ENCODE assay signal across 1 cellular context in the genomic region with DNA sequence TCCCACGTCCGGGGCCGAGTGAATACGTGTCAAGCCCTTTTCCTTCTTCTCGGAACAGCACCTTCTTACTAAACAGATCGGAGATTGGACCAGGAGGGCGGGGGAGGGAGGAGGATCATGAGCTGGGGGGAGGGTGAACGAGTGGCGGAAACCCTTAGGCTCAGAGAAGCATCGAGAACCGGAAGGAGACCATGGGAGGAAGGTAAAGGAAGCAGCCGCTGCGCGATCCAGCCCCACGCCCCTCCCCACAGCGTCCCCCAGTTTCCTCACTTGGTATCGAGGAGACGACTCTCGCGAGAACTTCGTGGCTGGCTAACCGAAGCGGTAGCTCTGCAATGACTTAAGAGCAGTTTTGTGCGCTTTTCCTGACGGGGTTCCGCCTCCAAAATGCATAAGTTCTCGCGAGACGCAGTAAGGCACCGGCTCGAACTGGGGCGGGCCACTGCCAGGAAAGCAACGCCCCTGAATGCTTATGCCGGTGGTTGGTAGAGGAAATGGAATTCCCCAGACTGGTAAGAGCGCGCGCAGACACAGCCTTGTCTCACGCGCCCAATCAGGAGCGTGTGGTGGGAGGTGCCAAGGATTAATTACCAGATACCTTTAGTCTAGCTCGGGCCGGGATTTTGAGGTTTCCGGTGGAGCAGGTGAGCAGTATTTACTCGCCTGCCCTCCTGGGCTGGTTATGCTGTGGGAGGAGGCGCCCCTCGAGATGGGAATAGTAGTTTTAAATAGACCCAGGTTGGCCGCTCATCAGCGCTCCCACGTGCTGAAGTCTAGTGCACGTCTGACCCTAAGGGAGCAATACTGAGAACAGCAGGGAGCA.
TF ChIP-seq lines count a peak whose summit lies in the region.

No MANE protein-coding gene starts in this region.

TF ChIP-seq in A549, 52 proteins besides CTCF, POLR2A, EP300 and RAD21 (continued from another document):
- no peak for TF ChIP-seq CHD4 (IDR thresholded peaks at IDR 0.05; ENCODE audit: borderline replicate concordance)
- TF ChIP-seq HOXA7 (CRISPR knock-in tag; IDR thresholded peaks at IDR 0.05) = peak; percentile 62; the same call in 1 of the 2 replicates
- TF ChIP-seq MYC (IDR thresholded peaks at IDR 0.05; ENCODE audit: borderline replicate concordance, low read length) = no peak
- TF ChIP-seq RFX5 (IDR thresholded peaks at IDR 0.05) = no peak
- TF ChIP-seq HOXB5 (CRISPR knock-in tag; IDR thresholded peaks at IDR 0.05) = no peak
- no peak for TF ChIP-seq RARB (CRISPR knock-in tag; IDR thresholded peaks at IDR 0.05)
- TF ChIP-seq HOXB13 (CRISPR knock-in tag; IDR thresholded peaks at IDR 0.05; ENCODE audit: low read depth) = no peak
- TF ChIP-seq FOSB (CRISPR knock-in tag; IDR thresholded peaks at IDR 0.05) = no peak
- TF ChIP-seq FOXS1 (CRISPR knock-in tag; IDR thresholded peaks at IDR 0.05) = no peak
- TF ChIP-seq HDAC2 (IDR thresholded peaks at IDR 0.05) = no peak
- TF ChIP-seq, protein P1, sequence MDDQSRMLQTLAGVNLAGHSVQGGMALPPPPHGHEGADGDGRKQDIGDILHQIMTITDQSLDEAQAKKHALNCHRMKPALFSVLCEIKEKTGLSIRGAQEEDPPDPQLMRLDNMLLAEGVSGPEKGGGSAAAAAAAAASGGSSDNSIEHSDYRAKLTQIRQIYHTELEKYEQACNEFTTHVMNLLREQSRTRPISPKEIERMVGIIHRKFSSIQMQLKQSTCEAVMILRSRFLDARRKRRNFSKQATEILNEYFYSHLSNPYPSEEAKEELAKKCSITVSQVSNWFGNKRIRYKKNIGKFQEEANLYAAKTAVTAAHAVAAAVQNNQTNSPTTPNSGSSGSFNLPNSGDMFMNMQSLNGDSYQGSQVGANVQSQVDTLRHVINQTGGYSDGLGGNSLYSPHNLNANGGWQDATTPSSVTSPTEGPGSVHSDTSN (IDR thresholded peaks at IDR 0.05) = no peak
- no peak for TF ChIP-seq FOSL2 (IDR thresholded peaks at IDR 0.05)
- no peak for TF ChIP-seq FOSL2 (CRISPR knock-in tag; IDR thresholded peaks at IDR 0.05)
- TF ChIP-seq, protein P2, sequence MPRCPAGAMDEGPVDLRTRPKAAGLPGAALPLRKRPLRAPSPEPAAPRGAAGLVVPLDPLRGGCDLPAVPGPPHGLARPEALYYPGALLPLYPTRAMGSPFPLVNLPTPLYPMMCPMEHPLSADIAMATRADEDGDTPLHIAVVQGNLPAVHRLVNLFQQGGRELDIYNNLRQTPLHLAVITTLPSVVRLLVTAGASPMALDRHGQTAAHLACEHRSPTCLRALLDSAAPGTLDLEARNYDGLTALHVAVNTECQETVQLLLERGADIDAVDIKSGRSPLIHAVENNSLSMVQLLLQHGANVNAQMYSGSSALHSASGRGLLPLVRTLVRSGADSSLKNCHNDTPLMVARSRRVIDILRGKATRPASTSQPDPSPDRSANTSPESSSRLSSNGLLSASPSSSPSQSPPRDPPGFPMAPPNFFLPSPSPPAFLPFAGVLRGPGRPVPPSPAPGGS (IDR thresholded peaks at IDR 0.05) = 0 out of 3 replicates have a peak, but pooled peaks have one; percentile 7
- TF ChIP-seq, protein P3, sequence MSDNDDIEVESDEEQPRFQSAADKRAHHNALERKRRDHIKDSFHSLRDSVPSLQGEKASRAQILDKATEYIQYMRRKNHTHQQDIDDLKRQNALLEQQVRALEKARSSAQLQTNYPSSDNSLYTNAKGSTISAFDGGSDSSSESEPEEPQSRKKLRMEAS (IDR thresholded peaks at IDR 0.05) = peak; percentile 60
- no peak for TF ChIP-seq RCOR1 (IDR thresholded peaks at IDR 0.05; ENCODE audit: low read depth, low read length)
- no peak for TF ChIP-seq CBX2 (IDR thresholded peaks at IDR 0.05; ENCODE audit: borderline replicate concordance, low read depth)
- TF ChIP-seq, protein P4, sequence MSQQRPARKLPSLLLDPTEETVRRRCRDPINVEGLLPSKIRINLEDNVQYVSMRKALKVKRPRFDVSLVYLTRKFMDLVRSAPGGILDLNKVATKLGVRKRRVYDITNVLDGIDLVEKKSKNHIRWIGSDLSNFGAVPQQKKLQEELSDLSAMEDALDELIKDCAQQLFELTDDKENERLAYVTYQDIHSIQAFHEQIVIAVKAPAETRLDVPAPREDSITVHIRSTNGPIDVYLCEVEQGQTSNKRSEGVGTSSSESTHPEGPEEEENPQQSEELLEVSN (IDR thresholded peaks at IDR 0.05; ENCODE audit: borderline replicate concordance, low read depth) = peak; percentile 39; the same call in 1 of the 2 replicates
- TF ChIP-seq, protein P5, sequence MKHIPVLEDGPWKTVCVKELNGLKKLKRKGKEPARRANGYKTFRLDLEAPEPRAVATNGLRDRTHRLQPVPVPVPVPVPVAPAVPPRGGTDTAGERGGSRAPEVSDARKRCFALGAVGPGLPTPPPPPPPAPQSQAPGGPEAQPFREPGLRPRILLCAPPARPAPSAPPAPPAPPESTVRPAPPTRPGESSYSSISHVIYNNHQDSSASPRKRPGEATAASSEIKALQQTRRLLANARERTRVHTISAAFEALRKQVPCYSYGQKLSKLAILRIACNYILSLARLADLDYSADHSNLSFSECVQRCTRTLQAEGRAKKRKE (CRISPR knock-in tag; IDR thresholded peaks at IDR 0.05; ENCODE audit: low read depth) = no peak
- no peak; the same call in 1 of the 2 replicates for TF ChIP-seq POLR2AphosphoS2 (conservative IDR thresholded peaks at IDR 0.05; ENCODE audit: low read length)
- no peak for TF ChIP-seq EHF (CRISPR knock-in tag; IDR thresholded peaks at IDR 0.05)
- peak in 1 of 2 experiments; percentile 6; a peak in 1 of 4 replicates for TF ChIP-seq CEBPB (IDR thresholded peaks at IDR 0.05)
- TF ChIP-seq KDM5A (IDR thresholded peaks at IDR 0.05) = no peak
- TF ChIP-seq TFCP2L1 (CRISPR knock-in tag; IDR thresholded peaks at IDR 0.05) = no peak; the same call in 1 of the 2 replicates
- TF ChIP-seq, protein P6, sequence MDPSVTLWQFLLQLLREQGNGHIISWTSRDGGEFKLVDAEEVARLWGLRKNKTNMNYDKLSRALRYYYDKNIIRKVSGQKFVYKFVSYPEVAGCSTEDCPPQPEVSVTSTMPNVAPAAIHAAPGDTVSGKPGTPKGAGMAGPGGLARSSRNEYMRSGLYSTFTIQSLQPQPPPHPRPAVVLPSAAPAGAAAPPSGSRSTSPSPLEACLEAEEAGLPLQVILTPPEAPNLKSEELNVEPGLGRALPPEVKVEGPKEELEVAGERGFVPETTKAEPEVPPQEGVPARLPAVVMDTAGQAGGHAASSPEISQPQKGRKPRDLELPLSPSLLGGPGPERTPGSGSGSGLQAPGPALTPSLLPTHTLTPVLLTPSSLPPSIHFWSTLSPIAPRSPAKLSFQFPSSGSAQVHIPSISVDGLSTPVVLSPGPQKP (IDR thresholded peaks at IDR 0.05; ENCODE audit: low read depth, low read length) = no peak
- peak; percentile 96 for TF ChIP-seq CHD2 (IDR thresholded peaks at IDR 0.05; ENCODE audit: low read length, partially characterized antibody)
- TF ChIP-seq SMC3 (IDR thresholded peaks at IDR 0.05) = no peak; the same call in 2 of the 3 replicates
- peak; percentile 11; the same call in 1 of the 2 replicates for TF ChIP-seq BHLHE40 (IDR thresholded peaks at IDR 0.05; ENCODE audit: low read depth, low read length)
TF ChIP-seq in A549: peak in this region for 12.
